2 cellular contexts compared by ENCODE assay signal in genomic region chrX:136198678-136199243, GRCh38.
TF ChIP-seq lines count a peak whose summit lies in the region.

No MANE protein-coding gene starts in this region.

TF ChIP-seq in GM23338, 12 proteins besides CTCF, POLR2A, EP300 and RAD21:
- TF ChIP-seq ZNF114 (CRISPR knock-in tag; IDR thresholded peaks at IDR 0.05) (no peak), POLR2AphosphoS5 (IDR thresholded peaks at IDR 0.05; ENCODE audit: low read depth) (no peak), STAT1 (IDR thresholded peaks at IDR 0.05; ENCODE audit: unreplicated experiment) (no peak), EZH2phosphoT487 (IDR thresholded peaks at IDR 0.05; ENCODE audit: unreplicated experiment) (no peak), JUNB (IDR thresholded peaks at IDR 0.05; ENCODE audit: unreplicated experiment) (no peak), CREB1 (CRISPR knock-in tag; IDR thresholded peaks at IDR 0.05; ENCODE audit: low read depth) (no peak)
- TF ChIP-seq, protein P1, sequence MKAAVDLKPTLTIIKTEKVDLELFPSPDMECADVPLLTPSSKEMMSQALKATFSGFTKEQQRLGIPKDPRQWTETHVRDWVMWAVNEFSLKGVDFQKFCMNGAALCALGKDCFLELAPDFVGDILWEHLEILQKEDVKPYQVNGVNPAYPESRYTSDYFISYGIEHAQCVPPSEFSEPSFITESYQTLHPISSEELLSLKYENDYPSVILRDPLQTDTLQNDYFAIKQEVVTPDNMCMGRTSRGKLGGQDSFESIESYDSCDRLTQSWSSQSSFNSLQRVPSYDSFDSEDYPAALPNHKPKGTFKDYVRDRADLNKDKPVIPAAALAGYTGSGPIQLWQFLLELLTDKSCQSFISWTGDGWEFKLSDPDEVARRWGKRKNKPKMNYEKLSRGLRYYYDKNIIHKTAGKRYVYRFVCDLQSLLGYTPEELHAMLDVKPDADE (IDR thresholded peaks at IDR 0.05) = no peak

TF ChIP-seq in HepG2, 621 proteins besides CTCF, POLR2A, EP300 and RAD21:
- TF ChIP-seq FOXO4 (CRISPR knock-in tag; conservative IDR thresholded peaks at IDR 0.05) (no peak), ZNF776 (CRISPR knock-in tag; IDR thresholded peaks at IDR 0.05) (no peak), EED (CRISPR knock-in tag; IDR thresholded peaks at IDR 0.05) (no peak), JUNB (CRISPR knock-in tag; IDR thresholded peaks at IDR 0.05; ENCODE audit: borderline replicate concordance) (no peak), ATF2 (CRISPR knock-in tag; IDR thresholded peaks at IDR 0.05) (no peak), ZMYM4 (CRISPR knock-in tag; IDR thresholded peaks at IDR 0.05) (no peak), ZNF879 (CRISPR knock-in tag; IDR thresholded peaks at IDR 0.05) (no peak), ZNF589 (CRISPR knock-in tag; conservative IDR thresholded peaks at IDR 0.05) (no peak), DBP (CRISPR knock-in tag; IDR thresholded peaks at IDR 0.05; ENCODE audit: not compliant biosample characterization) (no peak)
